In the genomic region with DNA sequence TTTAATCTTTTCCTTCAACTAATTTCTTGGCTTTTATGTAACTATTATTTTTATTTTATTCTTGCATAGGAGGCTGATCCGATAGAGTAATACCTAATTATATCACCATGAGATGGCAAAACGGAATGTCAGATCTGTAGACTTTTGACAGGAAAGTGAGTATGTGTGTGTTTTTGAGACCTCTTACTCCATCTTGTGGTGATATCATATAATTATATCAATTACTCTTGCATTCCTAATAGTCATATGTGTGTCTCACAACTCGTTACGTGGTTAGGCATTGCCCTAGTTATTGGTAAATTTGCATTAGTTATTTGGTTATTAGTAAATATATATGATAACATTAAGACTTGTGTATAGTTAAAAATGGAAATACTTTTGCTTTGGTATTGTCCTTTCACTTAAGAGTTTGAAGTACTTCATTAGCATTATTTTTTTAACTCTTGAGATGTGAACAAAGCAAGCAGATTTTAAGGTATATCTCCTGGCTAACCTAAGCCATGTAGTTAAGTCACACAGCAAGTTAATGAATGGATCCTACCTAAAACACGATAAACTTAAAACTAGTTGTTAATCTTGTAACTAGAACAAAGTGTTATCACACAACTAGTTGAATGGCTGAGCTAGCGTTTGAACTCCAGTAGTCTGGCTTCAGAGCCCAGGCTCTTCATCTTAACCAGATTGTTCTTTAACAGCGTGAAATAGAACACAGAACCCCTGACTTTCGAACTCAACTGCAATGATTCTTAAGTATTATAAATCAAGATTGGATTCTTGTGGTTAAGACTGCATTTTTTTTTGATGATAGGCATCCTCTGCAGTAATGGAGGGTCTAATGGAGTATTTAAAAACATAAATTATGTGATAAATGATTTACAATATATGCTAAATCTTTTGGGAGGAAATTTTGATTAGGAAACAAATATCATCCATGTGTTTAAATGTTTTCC, we compare ENCODE assay signal across 8 cellular contexts.
DNase-seq lines count a peak whose midpoint lies in the region; ATAC-seq and TF ChIP-seq lines count a peak whose summit lies in the region.

No MANE protein-coding gene starts in this region.

- CTCF ChIA-PET in T-cell (lab: Charles Lee), result interaction anchor here in 1 of 2 donors (0.5 kb wide), 1 partner anchor 266 kb away, joined by 4 read pairs; no protein-coding TSS in a partner anchor

- no peaks in the 10 kb centered on the region for H3K36me3 Mint-ChIP-seq in T-cell

- peak overlapping the region; percentile 73 for H3K27ac ChIP-seq in brain microvascular endothelial cell

- H3K4me1 Mint-ChIP-seq in T-cell, result peaks cover 0 to 2% (median 0%) of the 10 kb centered on the region in 3 donors

- in situ Hi-C loops in brain microvascular endothelial cell (cut with HindIII; ENCODE audit: low pct_ligation_motif_present, low sequenced_read_pairs), result no loop called here

- no peaks in the 10 kb centered on the region for H3K9me3 Mint-ChIP-seq in T-cell

- no peaks in the 10 kb centered on the region for H3K27me3 ChIP-seq in brain microvascular endothelial cell (replicated peaks)

- POLR2A ChIA-PET in T-cell (lab: Charles Lee), result no interaction called here

- H3K4me3 Mint-ChIP-seq in T-cell, result no peak overlapping the region

- H3K4me3 ChIP-seq in brain microvascular endothelial cell (ENCODE audit: low read depth, low read length), result no peak overlapping the region

- no peaks in the 10 kb centered on the region for H3K27me3 Mint-ChIP-seq in T-cell

- no peak for TF ChIP-seq CTCF in brain microvascular endothelial cell (IDR thresholded peaks at IDR 0.05; ENCODE audit: low read depth, low read length, missing control alignments)

- H3K36me3 ChIP-seq in brain microvascular endothelial cell (replicated peaks), result no peaks in the 10 kb centered on the region

- peak; percentile 68 for ATAC-seq in GM21367 (IDR thresholded peaks at IDR 0.05; ENCODE audit: unreplicated experiment)
- ATAC-seq in T-cell (replicated peaks in 1 of 4), result no peak

- DNase-seq in DMS53 (lab: John Stamatoyannopoulos, UW) (peak; percentile 58), M059J (ENCODE audit: low read depth) (peak; percentile 65), brain microvascular endothelial cell (peak; percentile 42), myocyte (ENCODE audit: low read depth) (peak; percentile 63), T-cell (no peak), SHP77 treated with DMSO at 0.1 percent for 48 hours (lab: John Stamatoyannopoulos, UW) (no peak)
- DNase-seq in activated CD8-positive, alpha-beta memory T cell treated with anti-CD3 and anti-CD28 coated beads for 24 hours, result no peak

- no peak overlapping the region for H3K27ac Mint-ChIP-seq in T-cell

Comparison
In these comparisons a context has a peak if more than half of its experiments do, and no peak if none do; other contexts are left out.
1. DNase-seq: peak in DMS53 (single experiment), M059J (single experiment), brain microvascular endothelial cell (single experiment) and myocyte (single experiment); none in T-cell (0 of 34), activated CD8-positive, alpha-beta memory T cell treated with anti-CD3 and anti-CD28 coated beads for 24 hours (single experiment) and SHP77 treated with DMSO at 0.1 percent for 48 hours (single experiment).